ENCODE assay signal across 8 cellular contexts in genomic region chr1:155983191-155984023, GRCh38. TPM values are rescaled to one million over a fixed set of nuclear protein-coding genes. Genes with fewer than 3 reads are reported as not detected.
A peak's percentile ranks its signal among the peaks of the same experiment; 100 is the strongest.
DNase-seq lines count a peak whose midpoint lies in the region; ATAC-seq and TF ChIP-seq lines count a peak whose summit lies in the region.

No MANE protein-coding gene starts in this region.

- H4K91ac ChIP-seq in neuronal stem cell (ENCODE audit: low read depth, low read length, poor library complexity): no peak overlapping the region

- H3K4ac ChIP-seq in neuronal stem cell (ENCODE audit: low read length): no peak overlapping the region

- TF ChIP-seq CTCF in RWPE2 (IDR thresholded peaks at IDR 0.05; ENCODE audit: poor library complexity, severe bottlenecking): peak; percentile 32

- no peaks in the 10 kb centered on the region for H3K9me3 ChIP-seq in RWPE2 (ENCODE audit: severe bottlenecking)
- H3K9me3 ChIP-seq in neuronal stem cell (replicated peaks in 1 of 2; ENCODE audit: control insufficient read depth in 2 of 2, insufficient read depth in 1 of 2, low read depth in 1 of 2, low read length in 2 of 2): no peaks in the 10 kb centered on the region

- H3K27ac ChIP-seq in RWPE2 (ENCODE audit: poor library complexity, severe bottlenecking) (peak overlapping the region; percentile 96), neuronal stem cell (replicated peaks; ENCODE audit: low read length) (no peak overlapping the region)

- H3K4me2 ChIP-seq in neuronal stem cell (ENCODE audit: insufficient read depth, low read length, poor library complexity, severe bottlenecking): no peak overlapping the region

- H3K9ac ChIP-seq in neuronal stem cell (ENCODE audit: low read depth, low read length, poor library complexity): no peak overlapping the region

- no peak overlapping the region for H3K14ac ChIP-seq in neuronal stem cell (ENCODE audit: low read length)

- peak overlapping the region; percentile 59 for H3K18ac ChIP-seq in neuronal stem cell (ENCODE audit: low read length)

- no peaks in the 10 kb centered on the region for H3K27me3 ChIP-seq in RWPE2 (ENCODE audit: insufficient read depth, poor library complexity, severe bottlenecking)
- H3K27me3 ChIP-seq in neuronal stem cell (ENCODE audit: control insufficient read depth in 3 of 3, insufficient read depth in 3 of 3, low read depth in 1 of 3, low read length in 3 of 3): no peaks in the 10 kb centered on the region

- peak; percentile 38 for ATAC-seq in HG02973 (IDR thresholded peaks at IDR 0.05; ENCODE audit: unreplicated experiment)
- peak; percentile 80 for ATAC-seq in RWPE2 (ENCODE audit: low read depth)
- peak; percentile 35 for ATAC-seq in esophagus mucosa

- no peak overlapping the region for H2AK5ac ChIP-seq in neuronal stem cell (ENCODE audit: low read depth, low read length)

- H2BK15ac ChIP-seq in neuronal stem cell (ENCODE audit: low read length): no peak overlapping the region

- H2AFZ ChIP-seq in neuronal stem cell (ENCODE audit: low read length): no peak overlapping the region

- no peak overlapping the region for H2BK5ac ChIP-seq in neuronal stem cell (ENCODE audit: low read length)

- peak overlapping the region; percentile 61 for H3K4me3 ChIP-seq in RWPE2 (ENCODE audit: severe bottlenecking)
- H3K4me3 ChIP-seq in neuronal stem cell (ENCODE audit: low read length in 2 of 2): no peak overlapping the region

- H2BK12ac ChIP-seq in neuronal stem cell (ENCODE audit: low read length): no peak overlapping the region

- H3K23ac ChIP-seq in neuronal stem cell (ENCODE audit: low read depth, low read length, poor library complexity): no peak overlapping the region

- H3K4me1 ChIP-seq in RWPE2 (ENCODE audit: insufficient read depth, poor library complexity, severe bottlenecking) (peaks cover 38% of the 10 kb centered on the region), neuronal stem cell (ENCODE audit: control insufficient read depth in 2 of 2, insufficient read depth in 1 of 2, low read depth in 1 of 2, low read length in 2 of 2) (peaks cover 13 to 22% of the 10 kb centered on the region in 2 donors)

- no CpG with 5 or more reads among the region's 4 CpGs for WGBS in neuronal stem cell (ENCODE audit: extremely low coverage in 2 of 2, insufficient read length in 2 of 2, insufficient replicate concordance in 1 of 2), 2 donors

- peaks cover 30% of the 10 kb centered on the region for H3K36me3 ChIP-seq in RWPE2 (ENCODE audit: low read depth)
- H3K36me3 ChIP-seq in neuronal stem cell (replicated peaks in 1 of 2; ENCODE audit: control insufficient read depth in 2 of 2, insufficient read depth in 2 of 2, low read length in 2 of 2): no peaks in the 10 kb centered on the region

- H2BK120ac ChIP-seq in neuronal stem cell (ENCODE audit: low read depth, low read length): no peak overlapping the region

- DNase-seq in COLO829 (ENCODE audit: low spot score): peak; percentile 89
- DNase-seq in RWPE2 (ENCODE audit: low spot score): peak; percentile 90
- DNase-seq in neuronal stem cell (ENCODE audit: low spot score): no peak
- no peak for DNase-seq in DMS114 treated with DMSO at 0.1 percent for 48 hours (lab: John Stamatoyannopoulos, UW; ENCODE audit: unreplicated experiment)
- DNase-seq in superior temporal gyrus (ENCODE audit: extremely low spot score): no peak
- DNase-seq in GDM1 (lab: John Stamatoyannopoulos, UW): no peak

- no peak overlapping the region for H4K8ac ChIP-seq in neuronal stem cell (ENCODE audit: low read depth, low read length)

- H3K79me1 ChIP-seq in neuronal stem cell (ENCODE audit: low read depth, low read length): no peaks in the 10 kb centered on the region

RNA-seq across cellular contexts. Expression of gene ARHGEF2, which starts 5.1 kb away (rescaled TPM):
- 23.8 TPM for total RNA-seq in esophagus mucosa
- polyA plus RNA-seq in neuronal stem cell (2013, experiment 1 of 2): 55.4 TPM
- 57.0 TPM for polyA plus RNA-seq in neuronal stem cell (2013, experiment 2 of 2)

RNA-seq across cellular contexts. Expression of gene SSR2, which starts 37.3 kb away (rescaled TPM):
- total RNA-seq in esophagus mucosa: 121 TPM
- polyA plus RNA-seq in neuronal stem cell (2013, experiment 1 of 2): 352 TPM
- 349 TPM for polyA plus RNA-seq in neuronal stem cell (2013, experiment 2 of 2)

RNA-seq across cellular contexts. Expression of gene RXFP4, which starts 42.0 kb away (rescaled TPM):
- total RNA-seq in esophagus mucosa: not detected
- polyA plus RNA-seq in neuronal stem cell (2013, experiment 1 of 2): not detected
- polyA plus RNA-seq in neuronal stem cell (2013, experiment 2 of 2): not detected

RNA-seq across cellular contexts. Expression of gene KHDC4, which starts 49.2 kb away (rescaled TPM):
- 19.4 TPM for total RNA-seq in esophagus mucosa
- 41.1 TPM for polyA plus RNA-seq in neuronal stem cell (2013, experiment 1 of 2)
- polyA plus RNA-seq in neuronal stem cell (2013, experiment 2 of 2): 42.2 TPM

Comparison
In these comparisons a context has a peak if more than half of its experiments do, and no peak if none do; other contexts are left out.
1. DNase-seq: peak in COLO829 (single experiment) and RWPE2 (single experiment); none in neuronal stem cell (single experiment), DMS114 treated with DMSO at 0.1 percent for 48 hours (single experiment), superior temporal gyrus (single experiment) and GDM1 (single experiment).
2. Peak in every context shown above with its lines, with median percentiles within 50 percentile points of each other: ATAC-seq.